Comparison of ENCODE assay signal across 19 cellular contexts in genomic region chr5:178651046-178651810, GRCh38. TPM values are rescaled to one million over a fixed set of nuclear protein-coding genes. Genes with fewer than 3 reads are reported as not detected.
DNase-seq lines count a peak whose midpoint lies in the region; ATAC-seq, FAIRE-seq and TF ChIP-seq lines count a peak whose summit lies in the region.
"Had no signal": no experiment of that assay in that cellular context is flagged by ENCODE, and none has a peak within 500 bp of the region (broad histone marks: within the 10 kb centered on the region; RNA-seq: fewer than 3 reads in every experiment).

No MANE protein-coding gene starts in this region.

- TF ChIP-seq CTCF in HFFc6 (IDR thresholded peaks at IDR 0.05): no peak
- no peak for TF ChIP-seq CTCF in foreskin fibroblast (IDR thresholded peaks at IDR 0.05; ENCODE audit: low read depth, low read length)
- TF ChIP-seq CTCF in HepG2 (CRISPR knock-in tag; IDR thresholded peaks at IDR 0.05): no peak
- no peak for TF ChIP-seq CTCF in thyroid gland (IDR thresholded peaks at IDR 0.05)

- no peaks in the 10 kb centered on the region for H4K20me1 ChIP-seq in HepG2 (ENCODE audit: insufficient read depth, low read length)

- H3K79me2 ChIP-seq in HepG2 (ENCODE audit: insufficient read depth, low read length): no peaks in the 10 kb centered on the region

- no peaks in the 10 kb centered on the region for H3K36me3 Mint-ChIP-seq in HFFc6 (ENCODE audit: low read depth)
- H3K36me3 Mint-ChIP-seq in immature natural killer cell: no peaks in the 10 kb centered on the region
- H3K36me3 Mint-ChIP-seq: CD14-positive monocyte had no signal

- H3K4me1 Mint-ChIP-seq in HFFc6 (ENCODE audit: low read depth) (no peaks in the 10 kb centered on the region), immature natural killer cell (no peaks in the 10 kb centered on the region)
- H3K4me1 Mint-ChIP-seq: activated naive CD8-positive, alpha-beta T cell treated with anti-CD3 and anti-CD28 coated beads, Interleukin-2, amount 50 U/mL, for 24 hours; activated T-helper 17 cell treated with anti-CD3 and anti-CD28 coated beads, Interleukin-2, amount 50 U/mL, for 72 hours had no signal

- H3K9me3 Mint-ChIP-seq in HFFc6 (peaks cover 17% of the 10 kb centered on the region), immature natural killer cell (peaks cover 0 to 2% (median 0%) of the 10 kb centered on the region in 6 donors)

- H3K9me3 ChIP-seq in HepG2 (ENCODE audit: low read length): no peaks in the 10 kb centered on the region
- no peaks in the 10 kb centered on the region for H3K9me3 ChIP-seq in thyroid gland

- H3K4me3 Mint-ChIP-seq in HFFc6 (no peak overlapping the region), immature natural killer cell (no peak overlapping the region)
- H3K4me3 Mint-ChIP-seq: activated naive CD8-positive, alpha-beta T cell treated with anti-CD3 and anti-CD28 coated beads, Interleukin-2, amount 50 U/mL, for 24 hours; activated T-helper 17 cell treated with anti-CD3 and anti-CD28 coated beads, Interleukin-2, amount 50 U/mL, for 72 hours; CD14-positive monocyte had no signal

- no peak for TF ChIP-seq RAD21 in HepG2 (CRISPR knock-in tag; IDR thresholded peaks at IDR 0.05)

- intact Hi-C loops in HepG2 (cut with micrococcal nuclease; ENCODE audit: unreplicated experiment) (no loop called here), thyroid gland (cut with DNase I) (no loop called here)

- in situ Hi-C loops in HepG2 (cut with HindIII; ENCODE audit: extremely low pct_ligation_motif_present, low pct_unique_long_range_greater_than_20kb): no loop called here

- H3K9ac ChIP-seq in HepG2 (ENCODE audit: insufficient read depth, low read depth, low read length): no peak overlapping the region

- H3K27me3 ChIP-seq in HepG2 (ENCODE audit: control insufficient read depth in 1 of 2, insufficient read depth in 2 of 2, low read length in 2 of 2): peaks cover 0 to 15% of the 10 kb centered on the region in 2 experiments; a peak in 2 of 5 replicates
- no peaks in the 10 kb centered on the region for H3K27me3 ChIP-seq in thyroid gland
- H3K27me3 ChIP-seq: SJSA1 had no signal

- no peak overlapping the region for H2AFZ ChIP-seq in HepG2 (ENCODE audit: low read length)

- DNase-seq in HFFc6 (peak; percentile 21), brain pericyte (ENCODE audit: low read depth, low spot score) (peak; percentile 70), foreskin fibroblast (peak; percentile 64 to 70), HepG2 (ENCODE audit: low spot score) (no peak), thyroid gland (no peak), immature natural killer cell (no peak)
- DNase-seq: activated naive CD8-positive, alpha-beta T cell treated with anti-CD3 and anti-CD28 coated beads, Interleukin-2, amount 50 U/mL, for 24 hours; DMS53; MV-4-11; NCI-H2081; NCI-H524; posterior cingulate gyrus had no signal

- H3K27ac ChIP-seq in HepG2 (ENCODE audit: extremely low read length, insufficient read depth, low read length) (no peak overlapping the region), thyroid gland (no peak overlapping the region)
- H3K27ac ChIP-seq: SJSA1 had no signal

- no peak overlapping the region for H3K4me2 ChIP-seq in HepG2 (ENCODE audit: low read depth, low read length)

- no peaks in the 10 kb centered on the region for H3K4me1 ChIP-seq in HepG2 (ENCODE audit: insufficient read depth, low read length)
- H3K4me1 ChIP-seq in thyroid gland: no peaks in the 10 kb centered on the region
- H3K4me1 ChIP-seq: SJSA1 had no signal

- H3K4me3 ChIP-seq in foreskin fibroblast (ENCODE audit: low read depth in 1 of 2, low read length in 2 of 2) (no peak overlapping the region), HepG2 (replicated peaks in 1 of 3; ENCODE audit: insufficient read depth in 1 of 3, low read depth in 2 of 3, low read length in 3 of 3) (no peak overlapping the region), thyroid gland (replicated peaks in 1 of 3) (no peak overlapping the region)
- H3K4me3 ChIP-seq: lung, SJSA1 had no signal

- no peak overlapping the region for H3K27ac Mint-ChIP-seq in HFFc6
- H3K27ac Mint-ChIP-seq in immature natural killer cell: no peak overlapping the region
- H3K27ac Mint-ChIP-seq: activated naive CD8-positive, alpha-beta T cell treated with anti-CD3 and anti-CD28 coated beads, Interleukin-2, amount 50 U/mL, for 24 hours; activated T-helper 17 cell treated with anti-CD3 and anti-CD28 coated beads, Interleukin-2, amount 50 U/mL, for 72 hours had no signal

- no TSS peak for BruUV-seq in HepG2 (replicated peaks; lab: Mats Ljungman, UMichigan)

- POLR2A ChIA-PET in HepG2 (lab: Yijun Ruan, JAX): no interaction called here

- no peak for FAIRE-seq in HepG2 (lab: Jason Lieb, UNC)
- FAIRE-seq: endometrium had no signal

- CTCF ChIA-PET in HepG2 (lab: Yijun Ruan, JAX; ENCODE audit: low intra/inter-chr PET ratio, low total read pairs): no interaction called here

- H3K36me3 ChIP-seq in HepG2 (replicated peaks in 1 of 2; ENCODE audit: control insufficient read depth in 1 of 2, insufficient read depth in 2 of 2, low read length in 2 of 2): no peaks in the 10 kb centered on the region
- H3K36me3 ChIP-seq in thyroid gland: no peaks in the 10 kb centered on the region
- H3K36me3 ChIP-seq: SJSA1 had no signal

- WGBS in HepG2 (ENCODE audit: low lambda C conversion rate): 31% methylated on average over 7 of the region's 7 CpGs
- 69 to 81% methylated on average over 7 of the region's 7 CpGs for WGBS in thyroid gland, 2 donors

- H3K27me3 Mint-ChIP-seq in HFFc6 (ENCODE audit: insufficient read depth) (no peaks in the 10 kb centered on the region), immature natural killer cell (ENCODE audit: low read depth in 3 of 3) (peaks cover 4 to 8% (median 5%) of the 10 kb centered on the region in 3 donors)

- ATAC-seq in HepG2: no peak
- no peak for ATAC-seq in HG03280 (IDR thresholded peaks at IDR 0.05; ENCODE audit: unreplicated experiment)
- ATAC-seq: activated CD4-positive, CD25-positive, alpha-beta regulatory T cell treated with anti-CD3 and anti-CD28 coated beads, Interleukin-2, amount 50 U/mL, for 24 hours; activated naive CD8-positive, alpha-beta T cell treated with anti-CD3 and anti-CD28 coated beads, Interleukin-2, amount 50 U/mL, for 24 hours; activated T-helper 17 cell treated with anti-CD3 and anti-CD28 coated beads, Interleukin-2, amount 50 U/mL, for 72 hours had no signal

- TF ChIP-seq EP300 in HepG2 (IDR thresholded peaks at IDR 0.05; ENCODE audit: low read depth in 2 of 2, low read length in 2 of 2) (no peak), HepG2 (CRISPR knock-in tag; IDR thresholded peaks at IDR 0.05; ENCODE audit: borderline replicate concordance) (no peak)

- no peak for TF ChIP-seq POLR2A in HepG2 (IDR thresholded peaks at IDR 0.05; ENCODE audit: insufficient read depth in 1 of 2, low read depth in 2 of 2, low read length in 2 of 2)
- no peak for TF ChIP-seq POLR2A in thyroid gland (IDR thresholded peaks at IDR 0.05)

TF ChIP-seq in HepG2, 621 proteins besides CTCF, POLR2A, EP300 and RAD21:
- no peak for TF ChIP-seq ELF3 (CRISPR knock-in tag; IDR thresholded peaks at IDR 0.05)
- TF ChIP-seq SOX5 (CRISPR knock-in tag; IDR thresholded peaks at IDR 0.05; ENCODE audit: borderline replicate concordance): no peak
- no peak for TF ChIP-seq CHCHD3 (CRISPR knock-in tag; IDR thresholded peaks at IDR 0.05)
- no peak for TF ChIP-seq RFX5 (IDR thresholded peaks at IDR 0.05; ENCODE audit: low read depth, low read length)
- no peak for TF ChIP-seq JDP2 (CRISPR knock-in tag; IDR thresholded peaks at IDR 0.05; ENCODE audit: borderline replicate concordance)

RNA-seq across cellular contexts. Expression of gene CLK4, which starts 24.4 kb away (rescaled TPM):
- 10 to 100 TPM in 2 of 6 experiments, 1 to 10 TPM in 4; 8.5 to 11.7 (median 8.8) TPM for total RNA-seq in HFFc6 (2021; fragmentation: NEBNext Ultra II Directional; extraction: Animal tissue kit (Norgen Biotek cat#: 25700))
- total RNA-seq in HepG2 (2016; rRNA removed; fragmentation: Illumina TruSeq; extraction: Trizol) (9.5 and 18.4 TPM in 2 replicates), thyroid gland (10 to 100 TPM; 35.8 to 91.2 (median 70.3) TPM)
- 2.3 and 2.7 TPM in 2 replicates for total RNA-seq in HepG2 (2016; cell fraction: cytosol; rRNA removed; fragmentation: Illumina TruSeq; extraction: Trizol; ENCODE audit: low read depth)
- 10.7 and 16.8 TPM in 2 replicates for total RNA-seq in HepG2 (2016; cell fraction: insoluble cytoplasmic fraction; rRNA removed; fragmentation: Illumina TruSeq; extraction: Trizol)
- 4.8 and 5.2 TPM in 2 replicates for total RNA-seq in HepG2 (2016; cell fraction: membrane; rRNA removed; fragmentation: Illumina TruSeq; extraction: Trizol)
- total RNA-seq in HepG2 (2016; cell fraction: nucleus; rRNA removed; fragmentation: Illumina TruSeq; extraction: Trizol): 52.9 and 59.3 TPM in 2 replicates
- polyA plus RNA-seq in HepG2 (2011; rRNA removed) (15.4 and 17.7 TPM in 2 replicates), immature natural killer cell (10 to 100 TPM in 2 of 3 donors, 1 to 10 TPM in 1; 9.3 to 18.0 (median 16.9) TPM)
- 3.9 and 5.6 TPM in 2 replicates for polyA plus RNA-seq in HepG2 (2011; cell fraction: cytosol; rRNA removed)
- polyA plus RNA-seq in HepG2 (2011; cell fraction: nucleus; rRNA removed): 55.3 and 57.0 TPM in 2 replicates
- polyA plus RNA-seq in HepG2 (2012): 18.6 and 18.8 TPM in 2 replicates
- 0.83 and 0.90 TPM in 2 replicates for polyA plus RNA-seq in HepG2 (2016; cell fraction: cytosol; fragmentation: Illumina TruSeq; extraction: Trizol; ENCODE audit: low read depth)
- 6.5 and 7.5 TPM in 2 replicates for polyA plus RNA-seq in HepG2 (2016; cell fraction: insoluble cytoplasmic fraction; fragmentation: Illumina TruSeq; extraction: Trizol; ENCODE audit: low read depth)
- polyA plus RNA-seq in HepG2 (2016; cell fraction: membrane; fragmentation: Illumina TruSeq; extraction: Trizol; ENCODE audit: low read depth): 1.5 and 2.0 TPM in 2 replicates
- polyA plus RNA-seq in HepG2 (2016; cell fraction: nucleus; fragmentation: Illumina TruSeq; extraction: Trizol; ENCODE audit: insufficient read depth, low read depth): 49.7 and 55.1 TPM in 2 replicates
- polyA minus RNA-seq in HepG2 (2011; rRNA and poly(A)+ RNA removed; ENCODE audit: low replicate concordance): 9.8 and 16.0 TPM in 2 replicates
- polyA minus RNA-seq in HepG2 (2011; cell fraction: cytosol; rRNA and poly(A)+ RNA removed): 5.3 and 6.9 TPM in 2 replicates
- polyA minus RNA-seq in HepG2 (2011; cell fraction: nucleus; rRNA and poly(A)+ RNA removed): 178 and 181 TPM in 2 replicates

Comparison
In these comparisons a context has a peak if more than half of its experiments do, and no peak if none do; other contexts are left out.
1. DNase-seq: peak in HFFc6 (single experiment), brain pericyte (single experiment) and foreskin fibroblast (2 of 2); none in HepG2 (single experiment), thyroid gland (0 of 2) and immature natural killer cell (0 of 3).